26 cellular contexts compared by ENCODE assay signal in genomic region chr11:33449798-33450197, GRCh38.
DNase-seq lines count a peak whose midpoint lies in the region; ATAC-seq and TF ChIP-seq lines count a peak whose summit lies in the region.
"Had no signal": no experiment of that assay in that cellular context is flagged by ENCODE, and none has a peak within 500 bp of the region (broad histone marks: within the 10 kb centered on the region; RNA-seq: fewer than 3 reads in every experiment).

No MANE protein-coding gene starts in this region.

- ATAC-seq in HG03354 (IDR thresholded peaks at IDR 0.05; ENCODE audit: poor library complexity, severe bottlenecking, unreplicated experiment) (no peak), mucosa of descending colon (no peak)
- ATAC-seq: activated CD4-positive, alpha-beta T cell treated with anti-CD3 and anti-CD28 coated beads for 36 hours; activated T-cell treated with anti-CD3 and anti-CD28 coated beads, Interleukin-2, amount 50 U/mL, for 4 hours had no signal

- TF ChIP-seq POLR2A in tibial nerve (IDR thresholded peaks at IDR 0.05): no peak

- TF ChIP-seq CTCF in HFFc6 (IDR thresholded peaks at IDR 0.05): no peak
- no peak for TF ChIP-seq CTCF in mucosa of descending colon (IDR thresholded peaks at IDR 0.05)
- no peak for TF ChIP-seq CTCF in tibial nerve (IDR thresholded peaks at IDR 0.05)

- peaks cover 6% of the 10 kb centered on the region; the same call in 1 of the 2 replicates for H3K36me3 Mint-ChIP-seq in HFFc6 (ENCODE audit: low read depth)
- H3K36me3 Mint-ChIP-seq: CD4-positive, CD25-positive, alpha-beta regulatory T cell had no signal

- peak; percentile 30 for DNase-seq in AG08396 (ENCODE audit: low spot score)
- peak; percentile 69 for DNase-seq in HFFc6
- DNase-seq in amniotic epithelial cell (ENCODE audit: low read depth): peak; percentile 9
- peak; percentile 53 for DNase-seq in iris pigment epithelial cell (ENCODE audit: low read depth)
- no peak for DNase-seq in HT-29 (ENCODE audit: low spot score)
- no peak for DNase-seq in mucosa of descending colon
- DNase-seq in tibial nerve (ENCODE audit: low spot score in 2 of 2): no peak
- DNase-seq: activated CD4-positive, alpha-beta T cell treated with anti-CD3 and anti-CD28 coated beads for 36 hours; activated naive CD4-positive, alpha-beta T cell; activated T-cell treated with anti-CD3 and anti-CD28 coated beads, Interleukin-2, amount 50 U/mL, for 4 hours; amygdala; CD4-positive, CD25-positive, alpha-beta regulatory T cell; central memory CD4-positive, alpha-beta T cell; DMS 273 treated with DMSO at 0.1 percent for 48 hours; dorsolateral prefrontal cortex; foreskin melanocyte; hypothalamus; islet precursor cell; MV-4-11; NCI-H1930; Right ventricle myocardium superior had no signal

- 92 to 93% methylated on average over 3 of the region's 3 CpGs for WGBS in tibial nerve, 2 donors

- no peaks in the 10 kb centered on the region for H3K9me3 Mint-ChIP-seq in HFFc6
- H3K9me3 Mint-ChIP-seq: activated T-cell treated with anti-CD3 and anti-CD28 coated beads, Interleukin-2, amount 50 U/mL, for 4 hours had no signal

- H3K9me3 ChIP-seq in mucosa of descending colon (no peaks in the 10 kb centered on the region), tibial nerve (no peaks in the 10 kb centered on the region)
- H3K9me3 ChIP-seq: HAP-1, prostate gland, vagina had no signal

- no peaks in the 10 kb centered on the region for H3K27me3 ChIP-seq in tibial nerve
- H3K27me3 ChIP-seq: dorsolateral prefrontal cortex, vagina had no signal

- no peak overlapping the region for H3K4me3 ChIP-seq in mucosa of descending colon
- H3K4me3 ChIP-seq in tibial nerve: no peak overlapping the region
- H3K4me3 ChIP-seq: dorsolateral prefrontal cortex, HAP-1, lung, prostate gland, vagina had no signal

- H3K36me3 ChIP-seq in mucosa of descending colon (ENCODE audit: low read depth) (no peaks in the 10 kb centered on the region), tibial nerve (no peaks in the 10 kb centered on the region)
- H3K36me3 ChIP-seq: HAP-1, prostate gland, vagina had no signal

- H3K27ac ChIP-seq in tibial nerve: no peak overlapping the region
- H3K27ac ChIP-seq: dorsolateral prefrontal cortex, prostate gland, vagina had no signal

- H3K27ac Mint-ChIP-seq in HFFc6: peak overlapping the region; percentile 61
- H3K27ac Mint-ChIP-seq: activated CD4-positive, alpha-beta T cell treated with anti-CD3 and anti-CD28 coated beads for 36 hours; CD4-positive, CD25-positive, alpha-beta regulatory T cell had no signal

- no peaks in the 10 kb centered on the region for H3K4me1 ChIP-seq in mucosa of descending colon (ENCODE audit: low read depth)
- H3K4me1 ChIP-seq in tibial nerve: no peaks in the 10 kb centered on the region
- H3K4me1 ChIP-seq: HAP-1, prostate gland, vagina had no signal

- H3K27me3 Mint-ChIP-seq in HFFc6 (ENCODE audit: insufficient read depth): peaks cover 2% of the 10 kb centered on the region; the same call in 1 of the 2 replicates

- TF ChIP-seq EP300 in tibial nerve (IDR thresholded peaks at IDR 0.05): no peak

- intact Hi-C loops in mucosa of descending colon (cut with DNase I, micrococcal nuclease): no loop called here

- H3K4me1 Mint-ChIP-seq in HFFc6 (ENCODE audit: low read depth): peaks cover 97% of the 10 kb centered on the region
- H3K4me1 Mint-ChIP-seq: activated CD4-positive, alpha-beta T cell treated with anti-CD3 and anti-CD28 coated beads for 36 hours; CD4-positive, CD25-positive, alpha-beta regulatory T cell had no signal

- H3K4me3 Mint-ChIP-seq in HFFc6: peak overlapping the region; percentile 56
- H3K4me3 Mint-ChIP-seq: activated CD4-positive, alpha-beta T cell treated with anti-CD3 and anti-CD28 coated beads for 36 hours; activated T-cell treated with anti-CD3 and anti-CD28 coated beads, Interleukin-2, amount 50 U/mL, for 4 hours; CD4-positive, CD25-positive, alpha-beta regulatory T cell had no signal

Comparison
In these comparisons a context has a peak if more than half of its experiments do, and no peak if none do; other contexts are left out.
1. DNase-seq: peak in AG08396 (single experiment), HFFc6 (single experiment), amniotic epithelial cell (single experiment) and iris pigment epithelial cell (single experiment); none in HT-29 (single experiment), mucosa of descending colon (0 of 3) and tibial nerve (0 of 2).